ENCODE assay signal across 25 cellular contexts in genomic region chr14:49546766-49547165, GRCh38.
"Had no signal": no experiment of that assay in that cellular context is flagged by ENCODE, and none has a peak within 500 bp of the region (broad histone marks: within the 10 kb centered on the region; RNA-seq: fewer than 3 reads in every experiment).

No MANE protein-coding gene starts in this region.

- FAIRE-seq: endometrium, kidney had no signal

- H3K4me1 ChIP-seq: esophagus muscularis mucosa, foreskin keratinocyte, psoas muscle, spleen, tibial artery, upper lobe of left lung, uterus had no signal

- H3K36me3 ChIP-seq: esophagus muscularis mucosa, right lobe of liver, spleen, tibial artery, upper lobe of left lung, uterus had no signal

- H3K9me3 Mint-ChIP-seq: stimulated activated naive CD8-positive, alpha-beta T cell treated with anti-CD3 and anti-CD28 coated beads, Interleukin-15, Interleukin-2, amounts not matched to agents 100 ng/mL and 50 ng/mL, for 24 hours had no signal

- H3K4me3 Mint-ChIP-seq: naive B cell; nephron; stimulated activated memory B cell treated with anti-CD40 and anti-IgM and Interleukin-4, amounts not matched to agents 10 μg/mL and 1 μg/mL and 100 μg/mL, for 72 hours; stimulated activated naive CD8-positive, alpha-beta T cell treated with anti-CD3 and anti-CD28 coated beads, Interleukin-15, Interleukin-2, amounts not matched to agents 100 ng/mL and 50 ng/mL, for 24 hours had no signal

- H3K27me3 Mint-ChIP-seq: naive B cell had no signal

- ATAC-seq: foreskin keratinocyte; left cardiac atrium; left ventricle myocardium superior; psoas muscle; stimulated activated memory B cell treated with anti-CD40 and anti-IgM and Interleukin-4, amounts not matched to agents 10 μg/mL and 1 μg/mL and 100 μg/mL, for 72 hours had no signal

- H3K4me3 ChIP-seq: esophagus muscularis mucosa, lung, psoas muscle, right lobe of liver, spleen, tibial artery, upper lobe of left lung, uterus had no signal

- H3K9ac ChIP-seq: parathyroid adenoma had no signal

- DNase-seq: effector memory CD4-positive, alpha-beta T cell; foreskin keratinocyte; kidney; left cardiac atrium; left ventricle myocardium superior; mesenchymal stem cell; naive B cell; psoas muscle; retina; right lobe of liver; spleen; stimulated activated CD4-positive, alpha-beta T cell treated with anti-CD3 and anti-CD28 coated beads, Interleukin-15, amount 100 ng/mL, for 24 hours; stimulated activated CD4-positive, alpha-beta T cell treated with anti-CD3 and anti-CD28 coated beads, Interleukin-1b, Interleukin-23, amount 100 ng/mL, for 48 hours; stimulated activated CD4-positive, alpha-beta T cell treated with anti-CD3 and anti-CD28 coated beads, Interleukin-4, amount 100 ng/mL, for 24 hours; tibial artery; upper lobe of left lung; uterus had no signal

- H3K4me1 Mint-ChIP-seq: naive B cell; stimulated activated memory B cell treated with anti-CD40 and anti-IgM and Interleukin-4, amounts not matched to agents 10 μg/mL and 1 μg/mL and 100 μg/mL, for 72 hours had no signal

- H3K27ac ChIP-seq: epithelial cell of prostate, esophagus muscularis mucosa, foreskin keratinocyte, parathyroid adenoma, psoas muscle, right lobe of liver, spleen, tibial artery, upper lobe of left lung, uterus had no signal

- H3K9me3 ChIP-seq: esophagus muscularis mucosa, psoas muscle, right lobe of liver, tibial artery, upper lobe of left lung, uterus had no signal

- H3K27me3 ChIP-seq: esophagus muscularis mucosa, foreskin keratinocyte, right lobe of liver, spleen, tibial artery, upper lobe of left lung, uterus had no signal

- H3K79me2 ChIP-seq: parathyroid adenoma had no signal
